Comparison of ENCODE assay signal across 26 cellular contexts in genomic region chr5:15772131-15772530, GRCh38.
"Had no signal": no experiment of that assay in that cellular context is flagged by ENCODE, and none has a peak within 500 bp of the region (broad histone marks: within the 10 kb centered on the region; RNA-seq: fewer than 3 reads in every experiment).

No MANE protein-coding gene starts in this region.

- H3K4me1 ChIP-seq: colonic mucosa, esophagus squamous epithelium, gastrocnemius medialis, heart right ventricle, left lung, lower lobe of right lung had no signal

- DNase-seq: colonic mucosa; cortex of kidney; effector CD8-positive, alpha-beta T cell; effector memory CD8-positive, alpha-beta T cell; endodermal cell; erythroblast; esophagus squamous epithelium; foreskin fibroblast; foreskin melanocyte; gastrocnemius medialis; glutamatergic neuron; head of caudate nucleus; heart right ventricle; hippocampal formation; left cardiac atrium; left lung; left ventricle myocardium superior; lower lobe of right lung; mesenchymal stem cell; mucosa of descending colon; naive B cell had no signal

- H3K4me3 ChIP-seq: colonic mucosa, esophagus squamous epithelium, gastrocnemius medialis, heart right ventricle, left lung, lower lobe of right lung, mucosa of descending colon had no signal

- H3K27me3 ChIP-seq: colonic mucosa, esophagus squamous epithelium, gastrocnemius medialis, heart right ventricle, left lung had no signal

- H3K36me3 ChIP-seq: colonic mucosa, esophagus squamous epithelium, gastrocnemius medialis, heart right ventricle, left lung, lower lobe of right lung had no signal

- FAIRE-seq: endometrium, islet of Langerhans, keratinocyte had no signal

- H3K9me3 ChIP-seq: colonic mucosa, esophagus squamous epithelium, gastrocnemius medialis, heart right ventricle, lower lobe of right lung, mucosa of descending colon had no signal

- ATAC-seq: effector memory CD8-positive, alpha-beta T cell; esophagus mucosa; gastrocnemius medialis; heart right ventricle; left cardiac atrium; left lung; left ventricle myocardium superior; lower lobe of right lung; mucosa of descending colon had no signal

- H3K27ac ChIP-seq: colonic mucosa, epithelial cell of prostate, esophagus squamous epithelium, gastrocnemius medialis, heart right ventricle, left lung, lower lobe of right lung had no signal
